ENCODE assay signal across 9 cellular contexts in genomic region chr14:87944987-87945604, GRCh38. TPM values are rescaled to one million over a fixed set of nuclear protein-coding genes. Genes with fewer than 3 reads are reported as not detected.
DNase-seq lines count a peak whose midpoint lies in the region; ATAC-seq and TF ChIP-seq lines count a peak whose summit lies in the region.
"Had no signal": no experiment of that assay in that cellular context is flagged by ENCODE, and none has a peak within 500 bp of the region (broad histone marks: within the 10 kb centered on the region; RNA-seq: fewer than 3 reads in every experiment).

No MANE protein-coding gene starts in this region.

- TF ChIP-seq CTCF in thoracic aorta (IDR thresholded peaks at IDR 0.05): peak; percentile 51

- no peak overlapping the region for H3K4me3 Mint-ChIP-seq in activated CD8-positive, alpha-beta T cell treated with anti-CD3 and anti-CD28 coated beads, Interleukin-2, amount 10 ng/mL, durations not matched to agents 7 days and 5 days

- H3K4me1 Mint-ChIP-seq in activated CD8-positive, alpha-beta T cell treated with anti-CD3 and anti-CD28 coated beads, Interleukin-2, amount 10 ng/mL, durations not matched to agents 7 days and 5 days (ENCODE audit: low read depth): peaks cover 9% of the 10 kb centered on the region

- DNase-seq in DMS79 treated with DMSO at 0.1 percent for 48 hours (lab: John Stamatoyannopoulos, UW) (peak; percentile 79), DMS79 (lab: John Stamatoyannopoulos, UW) (no peak), NAMALWA (ENCODE audit: low spot score) (peak; percentile 62), iPS-NIHi11 (ENCODE audit: low spot score) (peak; percentile 21), thoracic aorta (ENCODE audit: low spot score) (no peak)
- peak; percentile 26 for DNase-seq in activated CD8-positive, alpha-beta T cell treated with anti-CD3 and anti-CD28 coated beads, Interleukin-2, amount 10 ng/mL, durations not matched to agents 7 days and 5 days
- no peak for DNase-seq in activated CD4-positive, alpha-beta T cell treated with anti-CD3 and anti-CD28 coated beads for 1 hour

- no peak overlapping the region for H3K4me3 ChIP-seq in thoracic aorta
- H3K4me3 ChIP-seq: BLaER1 treated with 17β-estradiol and CSF1 and Interleukin-3, amounts not matched to agents 10 nM and 100 nM had no signal

- no peak overlapping the region for H3K27ac Mint-ChIP-seq in activated CD8-positive, alpha-beta T cell treated with anti-CD3 and anti-CD28 coated beads, Interleukin-2, amount 10 ng/mL, durations not matched to agents 7 days and 5 days

- ATAC-seq in activated CD8-positive, alpha-beta T cell treated with anti-CD3 and anti-CD28 coated beads, Interleukin-2, amount 10 ng/mL, durations not matched to agents 7 days and 5 days: no peak
- no peak for ATAC-seq in thoracic aorta (ENCODE audit: insufficient number of reproducible peaks, low FRiP score, low read depth)
- no peak for ATAC-seq in HG02870 (IDR thresholded peaks at IDR 0.05; ENCODE audit: unreplicated experiment)

- H3K27ac ChIP-seq in thoracic aorta: no peak overlapping the region

- H3K27me3 ChIP-seq in thoracic aorta (replicated peaks; ENCODE audit: insufficient read depth): no peaks in the 10 kb centered on the region
- H3K27me3 ChIP-seq: BLaER1 treated with 17β-estradiol and CSF1 and Interleukin-3, amounts not matched to agents 10 nM and 100 nM had no signal

- H3K36me3 ChIP-seq in thoracic aorta: peaks cover 21% of the 10 kb centered on the region

- POLR2A ChIA-PET in activated CD8-positive, alpha-beta T cell treated with anti-CD3 and anti-CD28 coated beads, Interleukin-2, amount 10 ng/mL, durations not matched to agents 7 days and 5 days (lab: Charles Lee): interaction anchor here (1.2 to 1.5 kb wide), 4 partner anchors 46 to 224 kb away, joined by 3 to 6 read pairs (median 3); no protein-coding TSS in a partner anchor

- H3K9me3 ChIP-seq in thoracic aorta: no peaks in the 10 kb centered on the region
- H3K9me3 ChIP-seq: BLaER1 treated with 17β-estradiol and CSF1 and Interleukin-3, amounts not matched to agents 10 nM and 100 nM had no signal

- CTCF ChIA-PET in activated CD8-positive, alpha-beta T cell treated with anti-CD3 and anti-CD28 coated beads, Interleukin-2, amount 10 ng/mL, durations not matched to agents 7 days and 5 days (lab: Charles Lee): interaction anchor here (0.6 to 5.8 kb wide), 40 partner anchors 9 to 722 kb away, joined by 3 to 71 read pairs (median 5); partner anchors contain the start of gene GALC

- peaks cover 37% of the 10 kb centered on the region for H3K36me3 Mint-ChIP-seq in activated CD8-positive, alpha-beta T cell treated with anti-CD3 and anti-CD28 coated beads, Interleukin-2, amount 10 ng/mL, durations not matched to agents 7 days and 5 days (ENCODE audit: low read depth)

- no peaks in the 10 kb centered on the region for H3K9me3 Mint-ChIP-seq in activated CD8-positive, alpha-beta T cell treated with anti-CD3 and anti-CD28 coated beads, Interleukin-2, amount 10 ng/mL, durations not matched to agents 7 days and 5 days (ENCODE audit: insufficient read depth)

- H3K27me3 Mint-ChIP-seq in activated CD8-positive, alpha-beta T cell treated with anti-CD3 and anti-CD28 coated beads, Interleukin-2, amount 10 ng/mL, durations not matched to agents 7 days and 5 days (ENCODE audit: low read depth): no peaks in the 10 kb centered on the region

- no peaks in the 10 kb centered on the region for H3K4me1 ChIP-seq in thoracic aorta (ENCODE audit: control insufficient read depth in 1 of 2, low read depth in 2 of 2)

RNA-seq across cellular contexts. Expression of gene GALC, which starts 47.9 kb away (rescaled TPM):
- 10 to 100 TPM; 15.6 to 17.0 TPM for total RNA-seq in activated CD8-positive, alpha-beta T cell treated with anti-CD3 and anti-CD28 coated beads, Interleukin-2, amount 10 ng/mL, durations not matched to agents 7 days and 5 days
- 10 to 100 TPM; 22.9 to 24.0 TPM for total RNA-seq in thoracic aorta

RNA-seq across cellular contexts. Expression of gene GPR65, which starts 59.8 kb away (rescaled TPM):
- 10 to 100 TPM; 21.9 to 22.9 TPM for total RNA-seq in activated CD8-positive, alpha-beta T cell treated with anti-CD3 and anti-CD28 coated beads, Interleukin-2, amount 10 ng/mL, durations not matched to agents 7 days and 5 days
- total RNA-seq in thoracic aorta: 1 to 10 TPM; 1.9 to 2.8 TPM

Comparison
In these comparisons a context has a peak if more than half of its experiments do, and no peak if none do; other contexts are left out.
1. DNase-seq: peak in DMS79 treated with DMSO at 0.1 percent for 48 hours (single experiment), NAMALWA (single experiment), activated CD8-positive, alpha-beta T cell treated with anti-CD3 and anti-CD28 coated beads, Interleukin-2, amount 10 ng/mL, durations not matched to agents 7 days and 5 days (single experiment) and iPS-NIHi11 (single experiment); none in DMS79 (single experiment), thoracic aorta (single experiment) and activated CD4-positive, alpha-beta T cell treated with anti-CD3 and anti-CD28 coated beads for 1 hour (single experiment).
2. RNA of gene GPR65, which starts 59.8 kb away (total RNA-seq): 21.9 to 22.9 TPM in activated CD8-positive, alpha-beta T cell treated with anti-CD3 and anti-CD28 coated beads, Interleukin-2, amount 10 ng/mL, durations not matched to agents 7 days and 5 days; 1.9 to 2.8 TPM in thoracic aorta; every median in the first group is over 4 times any median in the second.